In the genomic region with DNA sequence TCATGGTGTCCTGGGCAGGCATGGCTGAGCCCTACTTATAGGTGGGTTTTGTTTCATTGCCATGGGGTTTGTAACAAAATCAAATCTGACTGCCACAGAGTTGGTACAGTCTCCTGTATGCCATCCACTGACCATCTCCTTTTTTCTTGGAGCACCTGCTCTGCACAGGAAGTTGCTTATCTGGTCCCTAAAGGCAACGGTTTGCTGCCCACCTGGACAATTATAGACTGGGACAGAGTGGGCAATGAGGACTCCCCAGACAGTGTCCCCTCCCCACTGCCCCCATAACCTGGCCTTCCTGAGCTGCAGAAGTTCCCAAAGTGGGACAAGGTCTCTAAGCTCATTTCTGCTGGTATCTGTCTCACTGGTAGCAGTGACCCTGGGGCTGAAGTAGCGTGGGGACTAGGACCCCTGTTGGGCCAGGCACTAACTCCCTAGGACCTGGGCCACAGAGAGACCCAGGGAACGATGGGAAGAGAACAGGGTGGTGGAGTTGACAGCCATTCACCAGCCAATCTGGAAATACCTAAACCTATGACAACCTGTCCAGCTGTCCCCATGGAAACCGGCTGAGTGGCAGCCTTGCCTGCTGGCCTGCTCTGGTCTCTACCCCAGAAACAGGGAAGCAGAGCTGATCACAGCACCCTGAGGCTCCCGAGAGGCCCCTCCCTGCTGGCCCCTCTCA, we compare ENCODE assay signal across 18 cellular contexts.
A peak's percentile ranks its signal among the peaks of the same experiment; 100 is the strongest.
DNase-seq lines count a peak whose midpoint lies in the region; ATAC-seq and TF ChIP-seq lines count a peak whose summit lies in the region.
"Had no signal": no experiment of that assay in that cellular context is flagged by ENCODE, and none has a peak within 500 bp of the region (broad histone marks: within the 10 kb centered on the region; RNA-seq: fewer than 3 reads in every experiment).

No MANE protein-coding gene starts in this region.

- DNase-seq in DMS53 (lab: John Stamatoyannopoulos, UW) (peak; percentile 48), DMS53 treated with DMSO at 0.1 percent for 48 hours (lab: John Stamatoyannopoulos, UW; ENCODE audit: unreplicated experiment) (no peak), NCI-H524 treated with DMSO at 0.1 percent for 48 hours (lab: John Stamatoyannopoulos, UW) (peak; percentile 16), chondrocyte (ENCODE audit: low spot score) (peak; percentile 44), aorta (peak; percentile 21 to 44), ecto neural progenitor cell (ENCODE audit: low spot score) (no peak), HuH-7.5 (ENCODE audit: low spot score) (no peak)
- DNase-seq: Calu3; CD8-positive, alpha-beta T cell; DMS79; NCI-H1694 treated with DMSO at 0.1 percent for 48 hours; NCI-H510A had no signal

- 65 to 81% methylated on average over 5 of the region's 5 CpGs for WGBS in aorta, 2 donors

- H3K4me3 ChIP-seq in aorta (ENCODE audit: low read length in 2 of 2), result no peak overlapping the region
- H3K4me3 ChIP-seq: HAP-1, SJCRH30 had no signal

- peaks cover 49% of the 10 kb centered on the region for H3K27me3 Mint-ChIP-seq in chondrocyte (ENCODE audit: low read depth)

- no peaks in the 10 kb centered on the region for H3K4me1 ChIP-seq in aorta (ENCODE audit: control insufficient read depth in 1 of 2, insufficient read depth in 2 of 2, low read length in 2 of 2)
- H3K4me1 ChIP-seq: BE2C, HAP-1, SJCRH30 had no signal

- intact Hi-C loops in aorta (cut with DNase I), result loop anchor here in 1 of 2 donors (2.0 kb wide), 1 partner anchor 214 kb away; no protein-coding TSS in a partner anchor

- no peak overlapping the region for H3K27ac Mint-ChIP-seq in chondrocyte (ENCODE audit: unreplicated experiment)
- H3K27ac Mint-ChIP-seq: CD8-positive, alpha-beta T cell; T-helper 1 cell treated with Interleukin-12 subunit alpha and Interleukin-12 subunit beta and Interleukin-4 antibody, amounts not matched to agents 30 μg/mL and 1 μg/mL, for 36 hours had no signal

- H3K27ac ChIP-seq in aorta (ENCODE audit: low read depth in 1 of 2, low read length in 2 of 2), result no peak overlapping the region
- H3K27ac ChIP-seq: SJCRH30 had no signal

- H3K36me3 ChIP-seq in aorta (ENCODE audit: control insufficient read depth in 1 of 2, insufficient read depth in 2 of 2, low read length in 1 of 2), result no peaks in the 10 kb centered on the region
- H3K36me3 ChIP-seq: BE2C, SJCRH30 had no signal

- H3K4me3 Mint-ChIP-seq in chondrocyte (ENCODE audit: unreplicated experiment), result no peak overlapping the region
- H3K4me3 Mint-ChIP-seq: CD8-positive, alpha-beta T cell; T-helper 1 cell treated with Interleukin-12 subunit alpha and Interleukin-12 subunit beta and Interleukin-4 antibody, amounts not matched to agents 30 μg/mL and 1 μg/mL, for 36 hours had no signal

- H3K9me3 Mint-ChIP-seq in chondrocyte (ENCODE audit: low read depth), result no peaks in the 10 kb centered on the region

- H3K27me3 ChIP-seq in aorta (ENCODE audit: control insufficient read depth in 1 of 2, insufficient read depth in 2 of 2, low read length in 1 of 2), result no peaks in the 10 kb centered on the region
- H3K27me3 ChIP-seq: BE2C had no signal

- peaks cover 5% of the 10 kb centered on the region for H3K9me3 ChIP-seq in aorta (ENCODE audit: control insufficient read depth, low read length)
- H3K9me3 ChIP-seq: BE2C had no signal

- no peaks in the 10 kb centered on the region for H3K36me3 Mint-ChIP-seq in chondrocyte (ENCODE audit: low read depth)
- H3K36me3 Mint-ChIP-seq: CD8-positive, alpha-beta T cell had no signal

- TF ChIP-seq CTCF in chondrocyte (IDR thresholded peaks at IDR 0.05), result peak; percentile 18

- no peaks in the 10 kb centered on the region for H3K4me1 Mint-ChIP-seq in chondrocyte (ENCODE audit: low read depth)

- ATAC-seq in aorta (ENCODE audit: low FRiP score) (no peak), GM21723 (IDR thresholded peaks at IDR 0.05; ENCODE audit: unreplicated experiment) (no peak)
- ATAC-seq: CD8-positive, alpha-beta T cell; Panc1 had no signal

Comparison
In these comparisons a context has a peak if more than half of its experiments do, and no peak if none do; other contexts are left out.
1. DNase-seq: peak in DMS53 (single experiment), NCI-H524 treated with DMSO at 0.1 percent for 48 hours (single experiment), chondrocyte (single experiment) and aorta (2 of 2); none in DMS53 treated with DMSO at 0.1 percent for 48 hours (single experiment), ecto neural progenitor cell (single experiment) and HuH-7.5 (single experiment).